In genomic region chr10:69955211-69955805, GRCh38 we compare ENCODE assay signal across 23 cellular contexts.
DNase-seq lines count a peak whose midpoint lies in the region; ATAC-seq and TF ChIP-seq lines count a peak whose summit lies in the region.
"Had no signal": no experiment of that assay in that cellular context is flagged by ENCODE, and none has a peak within 500 bp of the region (broad histone marks: within the 10 kb centered on the region; RNA-seq: fewer than 3 reads in every experiment).

No MANE protein-coding gene starts in this region.

- H3K4me1 ChIP-seq in neuronal stem cell (ENCODE audit: control insufficient read depth in 2 of 2, insufficient read depth in 1 of 2, low read depth in 1 of 2, low read length in 2 of 2), result peaks cover 0 to 12% of the 10 kb centered on the region in 2 donors
- peaks cover 8% of the 10 kb centered on the region for H3K4me1 ChIP-seq in suprapubic skin

- no peak for TF ChIP-seq POLR2A in suprapubic skin (IDR thresholded peaks at IDR 0.05)

- H2BK12ac ChIP-seq in neuronal stem cell (ENCODE audit: low read length), result no peak overlapping the region

- peaks cover 7 to 8% of the 10 kb centered on the region in 2 donors for H3K27me3 Mint-ChIP-seq in natural killer cell treated with Interleukin-12 subunit alpha and Interleukin-12 subunit beta and Interleukin-15 and Interleukin-18, amount 100 ng/mL, for 72 hours
- H3K27me3 Mint-ChIP-seq in natural killer cell (ENCODE audit: low read depth in 2 of 2), result no peaks in the 10 kb centered on the region
- peaks cover 18% of the 10 kb centered on the region for H3K27me3 Mint-ChIP-seq in dendritic cell treated with granulocyte-macrophage colony-stimulating factor and Interleukin-4, amounts not matched to agents 40 ng/mL and 50 ng/mL, for 4 days

- no peaks in the 10 kb centered on the region for H3K36me3 Mint-ChIP-seq in natural killer cell treated with Interleukin-12 subunit alpha and Interleukin-12 subunit beta and Interleukin-15 and Interleukin-18, amount 100 ng/mL, for 72 hours
- H3K36me3 Mint-ChIP-seq in natural killer cell, result no peaks in the 10 kb centered on the region
- no peaks in the 10 kb centered on the region for H3K36me3 Mint-ChIP-seq in dendritic cell treated with granulocyte-macrophage colony-stimulating factor and Interleukin-4, amounts not matched to agents 40 ng/mL and 50 ng/mL, for 4 days (ENCODE audit: low read depth)
- H3K36me3 Mint-ChIP-seq: IgD-negative memory B cell had no signal

- no peak overlapping the region for H4K91ac ChIP-seq in neuronal stem cell (ENCODE audit: low read depth, low read length, poor library complexity)

- H2BK120ac ChIP-seq in neuronal stem cell (ENCODE audit: low read depth, low read length), result no peak overlapping the region

- no peak overlapping the region for H4K8ac ChIP-seq in neuronal stem cell (ENCODE audit: low read depth, low read length)

- no peak overlapping the region for H2BK15ac ChIP-seq in neuronal stem cell (ENCODE audit: low read length)

- intact Hi-C loops in natural killer cell (cut with micrococcal nuclease), result no loop called here
- intact Hi-C loops in dendritic cell treated with granulocyte-macrophage colony-stimulating factor and Interleukin-4, amounts not matched to agents 40 ng/mL and 50 ng/mL, for 4 days (cut with micrococcal nuclease), result no loop called here

- H3K4ac ChIP-seq in neuronal stem cell (ENCODE audit: low read length), result no peak overlapping the region

- H3K9ac ChIP-seq in neuronal stem cell (ENCODE audit: low read depth, low read length, poor library complexity), result no peak overlapping the region

- ATAC-seq in natural killer cell treated with Interleukin-12 subunit alpha and Interleukin-12 subunit beta and Interleukin-15 and Interleukin-18, amount 100 ng/mL, for 72 hours, result no peak
- no peak for ATAC-seq in natural killer cell
- no peak for ATAC-seq in SK-N-SH treated with all-trans-retinoic acid at 6 μM for 48 hours
- ATAC-seq: Right ventricle myocardium inferior had no signal

- no peak overlapping the region for H3K4me2 ChIP-seq in neuronal stem cell (ENCODE audit: insufficient read depth, low read length, poor library complexity, severe bottlenecking)

- DNase-seq in natural killer cell treated with Interleukin-12 subunit alpha and Interleukin-12 subunit beta and Interleukin-15 and Interleukin-18, amount 100 ng/mL, for 72 hours (ENCODE audit: low spot score), result peak; percentile 40
- DNase-seq in natural killer cell (no peak), neuronal stem cell (ENCODE audit: low spot score) (no peak), suprapubic skin (ENCODE audit: low spot score in 2 of 2) (peak; percentile 42 to 70), NCI-H1105 treated with DMSO at 0.1 percent for 48 hours (lab: John Stamatoyannopoulos, UW) (no peak), NCI-H345 treated with DMSO at 0.1 percent for 48 hours (lab: John Stamatoyannopoulos, UW; ENCODE audit: unreplicated experiment) (no peak)
- DNase-seq: 8988T, DMS53, GF-D8, HCEC 1CT, Karpas-422, MV-4-11, NCI-H1694, NCI-H2081, NCI-H2171 treated with DMSO at 0.1 percent for 48 hours, NCI-H446 treated with DMSO at 0.1 percent for 48 hours, NCI-H526 treated with DMSO at 0.1 percent for 48 hours, OCI-M1 had no signal

- peaks cover 0 to 2% of the 10 kb centered on the region in 2 donors for H3K9me3 ChIP-seq in neuronal stem cell (replicated peaks in 1 of 2; ENCODE audit: control insufficient read depth in 2 of 2, insufficient read depth in 1 of 2, low read depth in 1 of 2, low read length in 2 of 2)
- no peaks in the 10 kb centered on the region for H3K9me3 ChIP-seq in suprapubic skin
- H3K9me3 ChIP-seq: SJSA1 had no signal

- H3K36me3 ChIP-seq in neuronal stem cell (replicated peaks in 1 of 2; ENCODE audit: control insufficient read depth in 2 of 2, insufficient read depth in 2 of 2, low read length in 2 of 2) (no peaks in the 10 kb centered on the region), suprapubic skin (no peaks in the 10 kb centered on the region)

- H3K27me3 ChIP-seq in neuronal stem cell (ENCODE audit: control insufficient read depth in 3 of 3, insufficient read depth in 3 of 3, low read depth in 1 of 3, low read length in 3 of 3) (no peaks in the 10 kb centered on the region), suprapubic skin (no peaks in the 10 kb centered on the region)
- H3K27me3 ChIP-seq: SJSA1 had no signal

- TF ChIP-seq CTCF in natural killer cell (IDR thresholded peaks at IDR 0.05), result no peak
- no peak for TF ChIP-seq CTCF in suprapubic skin (IDR thresholded peaks at IDR 0.05)

- TF ChIP-seq EP300 in suprapubic skin (IDR thresholded peaks at IDR 0.05), result no peak

- no peak overlapping the region for H2AFZ ChIP-seq in neuronal stem cell (ENCODE audit: low read length)

- H3K18ac ChIP-seq in neuronal stem cell (ENCODE audit: low read length), result peak overlapping the region; percentile 25

- H3K4me3 Mint-ChIP-seq in natural killer cell treated with Interleukin-12 subunit alpha and Interleukin-12 subunit beta and Interleukin-15 and Interleukin-18, amount 100 ng/mL, for 72 hours, result no peak overlapping the region
- H3K4me3 Mint-ChIP-seq in natural killer cell, result no peak overlapping the region
- H3K4me3 Mint-ChIP-seq in dendritic cell treated with granulocyte-macrophage colony-stimulating factor and Interleukin-4, amounts not matched to agents 40 ng/mL and 50 ng/mL, for 4 days, result no peak overlapping the region
- H3K4me3 Mint-ChIP-seq: IgD-negative memory B cell had no signal

- no peaks in the 10 kb centered on the region for H3K79me1 ChIP-seq in neuronal stem cell (ENCODE audit: low read depth, low read length)

- H3K4me1 Mint-ChIP-seq in natural killer cell treated with Interleukin-12 subunit alpha and Interleukin-12 subunit beta and Interleukin-15 and Interleukin-18, amount 100 ng/mL, for 72 hours (ENCODE audit: low read depth in 2 of 2), result peaks cover 0 to 4% of the 10 kb centered on the region in 2 donors
- H3K4me1 Mint-ChIP-seq in natural killer cell, result peaks cover 0 to 9% of the 10 kb centered on the region in 2 donors
- peaks cover 36% of the 10 kb centered on the region for H3K4me1 Mint-ChIP-seq in dendritic cell treated with granulocyte-macrophage colony-stimulating factor and Interleukin-4, amounts not matched to agents 40 ng/mL and 50 ng/mL, for 4 days (ENCODE audit: low read depth)

- H3K4me3 ChIP-seq in neuronal stem cell (ENCODE audit: low read length in 2 of 2) (no peak overlapping the region), suprapubic skin (no peak overlapping the region)
- H3K4me3 ChIP-seq: SJSA1 had no signal

- H3K9me3 Mint-ChIP-seq in natural killer cell treated with Interleukin-12 subunit alpha and Interleukin-12 subunit beta and Interleukin-15 and Interleukin-18, amount 100 ng/mL, for 72 hours, result no peaks in the 10 kb centered on the region
- no peaks in the 10 kb centered on the region for H3K9me3 Mint-ChIP-seq in natural killer cell
- H3K9me3 Mint-ChIP-seq in dendritic cell treated with granulocyte-macrophage colony-stimulating factor and Interleukin-4, amounts not matched to agents 40 ng/mL and 50 ng/mL, for 4 days, result no peaks in the 10 kb centered on the region
- H3K9me3 Mint-ChIP-seq: IgD-negative memory B cell had no signal

- H2AK5ac ChIP-seq in neuronal stem cell (ENCODE audit: low read depth, low read length), result no peak overlapping the region

- no peak overlapping the region for H2BK5ac ChIP-seq in neuronal stem cell (ENCODE audit: low read length)

- no peak overlapping the region for H3K14ac ChIP-seq in neuronal stem cell (ENCODE audit: low read length)

- H3K27ac ChIP-seq in neuronal stem cell (replicated peaks; ENCODE audit: low read length) (no peak overlapping the region), suprapubic skin (no peak overlapping the region)
- H3K27ac ChIP-seq: SJSA1 had no signal

- peak overlapping the region in 1 of 2 donors; percentile 61 for H3K27ac Mint-ChIP-seq in natural killer cell treated with Interleukin-12 subunit alpha and Interleukin-12 subunit beta and Interleukin-15 and Interleukin-18, amount 100 ng/mL, for 72 hours
- no peak overlapping the region for H3K27ac Mint-ChIP-seq in natural killer cell
- peak overlapping the region; percentile 12 for H3K27ac Mint-ChIP-seq in dendritic cell treated with granulocyte-macrophage colony-stimulating factor and Interleukin-4, amounts not matched to agents 40 ng/mL and 50 ng/mL, for 4 days
- H3K27ac Mint-ChIP-seq: IgD-negative memory B cell had no signal

- peak overlapping the region; percentile 77 for H3K23ac ChIP-seq in neuronal stem cell (ENCODE audit: low read depth, low read length, poor library complexity)

- no CpG with 5 or more reads among the region's 10 CpGs for WGBS in neuronal stem cell (ENCODE audit: extremely low coverage in 2 of 2, insufficient read length in 2 of 2, insufficient replicate concordance in 1 of 2), 2 donors
- WGBS in suprapubic skin, result 81% methylated on average over 10 of the region's 10 CpGs

TF ChIP-seq in SK-N-SH treated with all-trans-retinoic acid at 6 μM for 48 hours, 23 proteins besides CTCF, POLR2A, EP300 and RAD21 (continues in another document):
- TF ChIP-seq SNAI2 (CRISPR knock-in tag; IDR thresholded peaks at IDR 0.05), result no peak
- no peak for TF ChIP-seq ZFP30 (CRISPR knock-in tag; IDR thresholded peaks at IDR 0.05)
- TF ChIP-seq GLIS3 (CRISPR knock-in tag; IDR thresholded peaks at IDR 0.05), result no peak
- TF ChIP-seq TSHZ2 (CRISPR knock-in tag; IDR thresholded peaks at IDR 0.05), result no peak
- no peak for TF ChIP-seq PPARA (CRISPR knock-in tag; IDR thresholded peaks at IDR 0.05; ENCODE audit: borderline replicate concordance)

Comparison
In these comparisons a context has a peak if more than half of its experiments do, and no peak if none do; other contexts are left out.
1. DNase-seq: peak in natural killer cell treated with Interleukin-12 subunit alpha and Interleukin-12 subunit beta and Interleukin-15 and Interleukin-18, amount 100 ng/mL, for 72 hours (single experiment) and suprapubic skin (2 of 2); none in natural killer cell (single experiment), neuronal stem cell (single experiment), NCI-H1105 treated with DMSO at 0.1 percent for 48 hours (single experiment) and NCI-H345 treated with DMSO at 0.1 percent for 48 hours (single experiment).